ENCODE assay signal across 21 cellular contexts in genomic region chr17:81844887-81845286, GRCh38. TPM values are rescaled to one million over a fixed set of nuclear protein-coding genes. Genes with fewer than 3 reads are reported as not detected.
DNase-seq lines count a peak whose midpoint lies in the region; ATAC-seq and TF ChIP-seq lines count a peak whose summit lies in the region.
"Had no signal": no experiment of that assay in that cellular context is flagged by ENCODE, and none has a peak within 500 bp of the region (broad histone marks: within the 10 kb centered on the region; RNA-seq: fewer than 3 reads in every experiment).

No MANE protein-coding gene starts in this region.

- H3K4me3 Mint-ChIP-seq in MCF 10A (ENCODE audit: unreplicated experiment) (no peak overlapping the region), chondrocyte (ENCODE audit: unreplicated experiment) (no peak overlapping the region)
- H3K4me3 Mint-ChIP-seq in activated CD4-positive, alpha-beta memory T cell treated with anti-CD3 and anti-CD28 coated beads for 36 hours = no peak overlapping the region
- H3K4me3 Mint-ChIP-seq: CD4-positive, CD25-positive, alpha-beta regulatory T cell had no signal

- no peak overlapping the region for H3K4me3 ChIP-seq in breast epithelium
- no peak overlapping the region for H3K4me3 ChIP-seq in spleen
- H3K4me3 ChIP-seq: PC-9 had no signal

- TF ChIP-seq POLR2A in breast epithelium (IDR thresholded peaks at IDR 0.05) (no peak), spleen (IDR thresholded peaks at IDR 0.05) (no peak)

- H3K36me3 ChIP-seq in breast epithelium = peaks cover 5% of the 10 kb centered on the region
- H3K36me3 ChIP-seq in spleen = peaks cover 0 to 82% (median 75%) of the 10 kb centered on the region in 6 donors

- no TSS peak for BruUV-seq in MCF 10A (replicated peaks; lab: Mats Ljungman, UMichigan)

- TF ChIP-seq CTCF in MCF 10A (IDR thresholded peaks at IDR 0.05; ENCODE audit: unreplicated experiment) = no peak
- no peak for TF ChIP-seq CTCF in breast epithelium (IDR thresholded peaks at IDR 0.05)
- TF ChIP-seq CTCF in chondrocyte (IDR thresholded peaks at IDR 0.05) = no peak
- TF ChIP-seq CTCF in spleen (IDR thresholded peaks at IDR 0.05 in 8 of 11, conservative IDR thresholded peaks at IDR 0.05 in 3 of 11) = no peak

- H3K36me3 Mint-ChIP-seq in MCF 10A (ENCODE audit: insufficient read depth, unreplicated experiment) = peaks cover 79% of the 10 kb centered on the region
- H3K36me3 Mint-ChIP-seq in chondrocyte (ENCODE audit: low read depth) = peaks cover 22% of the 10 kb centered on the region
- peaks cover 38% of the 10 kb centered on the region for H3K36me3 Mint-ChIP-seq in activated CD4-positive, alpha-beta memory T cell treated with anti-CD3 and anti-CD28 coated beads for 36 hours

- H3K27ac Mint-ChIP-seq in MCF 10A (ENCODE audit: low read depth, unreplicated experiment) (peak overlapping the region; percentile 49), chondrocyte (ENCODE audit: unreplicated experiment) (peak overlapping the region; percentile 41)
- no peak overlapping the region for H3K27ac Mint-ChIP-seq in activated CD4-positive, alpha-beta memory T cell treated with anti-CD3 and anti-CD28 coated beads for 36 hours
- H3K27ac Mint-ChIP-seq: CD4-positive, CD25-positive, alpha-beta regulatory T cell had no signal

- intact Hi-C loops in MCF 10A (cut with micrococcal nuclease) (no loop called here), breast epithelium (cut with DNase I; ENCODE audit: low total_unique reads) (no loop called here), spleen (cut with DNase I; ENCODE audit: low total_unique reads) (no loop called here)
- intact Hi-C loops in activated CD4-positive, alpha-beta memory T cell treated with anti-CD3 and anti-CD28 coated beads for 36 hours (cut with micrococcal nuclease) = loop anchor here (1.0 kb wide), 1 partner anchor 11 kb away; no protein-coding TSS in a partner anchor

- H3K4me1 ChIP-seq in breast epithelium = peaks cover 0 to 4% of the 10 kb centered on the region in 2 donors
- peaks cover 0 to 53% (median 27%) of the 10 kb centered on the region in 6 donors for H3K4me1 ChIP-seq in spleen

- POLR2A ChIA-PET in MCF 10A (lab: Yijun Ruan, JAX) = interaction anchor here (1.4 to 1.5 kb wide), 2 partner anchors 11 to 15 kb away, joined by 5 to 6 read pairs; partner anchors contain the start of gene MCRIP1
- POLR2A ChIA-PET in activated CD4-positive, alpha-beta memory T cell treated with anti-CD3 and anti-CD28 coated beads for 36 hours (lab: Charles Lee) = no interaction called here

- no peak for DNase-seq in MCF 10A (ENCODE audit: unreplicated experiment)
- DNase-seq in breast epithelium (ENCODE audit: low spot score in 2 of 2) = no peak
- no peak for DNase-seq in chondrocyte (ENCODE audit: low spot score)
- peak; percentile 53 for DNase-seq in spleen
- DNase-seq in activated CD4-positive, alpha-beta memory T cell treated with anti-CD3 and anti-CD28 coated beads for 36 hours = no peak
- DNase-seq: CD4-positive, CD25-positive, alpha-beta regulatory T cell; KG1; MM.1S; NCI-H2029; NCI-H446 treated with DMSO at 0.1 percent for 48 hours; NCI-H526; NCI-H82; NK-92 treated with Interleukin-12 subunit alpha and Interleukin-12 subunit beta, amount 100 ng/mL, for 24 hours; PC-9; RPMI8226; SHP77 had no signal

- no peak for ATAC-seq in GM21529 (IDR thresholded peaks at IDR 0.05; ENCODE audit: unreplicated experiment)

- H3K27me3 Mint-ChIP-seq in MCF 10A (ENCODE audit: insufficient read depth, unreplicated experiment) = no peaks in the 10 kb centered on the region
- H3K27me3 Mint-ChIP-seq in chondrocyte (ENCODE audit: low read depth) = no peaks in the 10 kb centered on the region
- H3K27me3 Mint-ChIP-seq in activated CD4-positive, alpha-beta memory T cell treated with anti-CD3 and anti-CD28 coated beads for 36 hours = no peaks in the 10 kb centered on the region
- H3K27me3 Mint-ChIP-seq: CD4-positive, CD25-positive, alpha-beta regulatory T cell had no signal

- no peak overlapping the region for H3K27ac ChIP-seq in breast epithelium
- H3K27ac ChIP-seq in spleen = peak overlapping the region in 2 of 8 donors; percentile 47 to 54
- H3K27ac ChIP-seq: PC-9 had no signal

- H3K9me3 Mint-ChIP-seq in MCF 10A (ENCODE audit: unreplicated experiment) (no peaks in the 10 kb centered on the region), chondrocyte (ENCODE audit: low read depth) (no peaks in the 10 kb centered on the region)
- H3K9me3 Mint-ChIP-seq in activated CD4-positive, alpha-beta memory T cell treated with anti-CD3 and anti-CD28 coated beads for 36 hours = no peaks in the 10 kb centered on the region
- H3K9me3 Mint-ChIP-seq: CD4-positive, CD25-positive, alpha-beta regulatory T cell had no signal

- CTCF ChIA-PET in MCF 10A (lab: Yijun Ruan, JAX) = interaction anchor here (0.6 kb wide), 1 partner anchor 24 kb away, joined by 3 read pairs; no protein-coding TSS in a partner anchor
- CTCF ChIA-PET in activated CD4-positive, alpha-beta memory T cell treated with anti-CD3 and anti-CD28 coated beads for 36 hours (lab: Charles Lee) = no interaction called here

- whole genome bisulfite sequencing in spleen, 5 donors = 90 to 94% (median 92%) methylated on average over 11 to 13 of the region's 13 CpGs

- no peaks in the 10 kb centered on the region for H3K27me3 ChIP-seq in breast epithelium
- no peaks in the 10 kb centered on the region for H3K27me3 ChIP-seq in spleen (replicated peaks in 1 of 7)

- H3K4me1 Mint-ChIP-seq in MCF 10A (ENCODE audit: insufficient read depth, unreplicated experiment) (no peaks in the 10 kb centered on the region), chondrocyte (ENCODE audit: low read depth) (no peaks in the 10 kb centered on the region)
- no peaks in the 10 kb centered on the region for H3K4me1 Mint-ChIP-seq in activated CD4-positive, alpha-beta memory T cell treated with anti-CD3 and anti-CD28 coated beads for 36 hours (ENCODE audit: low read depth)
- H3K4me1 Mint-ChIP-seq: CD4-positive, CD25-positive, alpha-beta regulatory T cell had no signal

- H3K9me3 ChIP-seq in breast epithelium (no peaks in the 10 kb centered on the region), spleen (no peaks in the 10 kb centered on the region)

RNA-seq across cellular contexts. Expression of gene PPP1R27, which starts 10.0 kb away (rescaled TPM):
- total RNA-seq in MCF 10A (2022) (0.29 TPM in 1 of 2 replicates, not detected in the other), breast epithelium (not detected), chondrocyte (not detected in 3 replicates), spleen (not detected)
- under 1 TPM in 2 of 3 donors, not detected in 1; 0.09 to 0.39 TPM for polyA plus RNA-seq in spleen
- total RNA-seq in activated CD4-positive, alpha-beta memory T cell treated with anti-CD3 and anti-CD28 coated beads for 36 hours = not detected
- total RNA-seq: A172; CD4-positive, CD25-positive, alpha-beta regulatory T cell; H4; PC-9 had no signal
- polyA plus RNA-seq: BJ; CD4-positive, CD25-positive, alpha-beta regulatory T cell had no signal

RNA-seq across cellular contexts. Expression of gene MCRIP1, which starts 11.8 kb away (rescaled TPM):
- total RNA-seq in MCF 10A (2022) (35.6 and 39.2 TPM in 2 replicates), breast epithelium (10 to 100 TPM; 51.2 to 81.0 (median 67.5) TPM), chondrocyte (122 to 133 TPM (median 131 TPM) in 3 replicates), spleen (10 to 100 TPM; 47.5 to 71.3 (median 52.6) TPM)
- 100 to 1,000 TPM in 2 of 3 donors, 10 to 100 TPM in 1; 75.9 to 182 (median 111) TPM for polyA plus RNA-seq in spleen
- 10 to 100 TPM; 67.4 to 68.3 TPM for total RNA-seq in activated CD4-positive, alpha-beta memory T cell treated with anti-CD3 and anti-CD28 coated beads for 36 hours

RNA-seq across cellular contexts. Expression of gene P4HB, which starts 15.4 kb away (rescaled TPM):
- 894 and 1,111 TPM in 2 replicates for total RNA-seq in MCF 10A (2022)
- total RNA-seq in breast epithelium = 100 to 1,000 TPM; 374 to 475 (median 466) TPM
- total RNA-seq in chondrocyte = 958 to 1,257 TPM (median 1,012 TPM) in 3 replicates
- total RNA-seq in spleen = 1,000 to 10,000 TPM in 3 of 7 donors, 100 to 1,000 TPM in 4; 561 to 1,208 (median 823) TPM
- 100 to 1,000 TPM; 161 to 366 (median 188) TPM for polyA plus RNA-seq in spleen
- 100 to 1,000 TPM; 358 to 367 TPM for total RNA-seq in activated CD4-positive, alpha-beta memory T cell treated with anti-CD3 and anti-CD28 coated beads for 36 hours

RNA-seq across cellular contexts. Expression of gene ARHGDIA, which starts 26.2 kb away (rescaled TPM):
- total RNA-seq in MCF 10A (2022) (271 and 324 TPM in 2 replicates), breast epithelium (100 to 1,000 TPM in 2 of 3 donors, 10 to 100 TPM in 1; 67.0 to 135 (median 124) TPM), chondrocyte (452 to 481 TPM (median 476 TPM) in 3 replicates), spleen (100 to 1,000 TPM; 155 to 392 (median 293) TPM)
- 100 to 1,000 TPM; 131 to 261 (median 137) TPM for polyA plus RNA-seq in spleen
- 100 to 1,000 TPM; 526 to 531 TPM for total RNA-seq in activated CD4-positive, alpha-beta memory T cell treated with anti-CD3 and anti-CD28 coated beads for 36 hours

RNA-seq across cellular contexts. Expression of gene GCGR, which starts 40.9 kb away (rescaled TPM):
- not detected in 2 replicates for total RNA-seq in MCF 10A (2022)
- not detected for total RNA-seq in breast epithelium
- not detected in 3 replicates for total RNA-seq in chondrocyte
- total RNA-seq in spleen = under 1 TPM in 1 of 7 donors, not detected in 6; 0.37 TPM
- under 1 TPM; 0.06 to 0.15 (median 0.13) TPM for polyA plus RNA-seq in spleen
- not detected for total RNA-seq in activated CD4-positive, alpha-beta memory T cell treated with anti-CD3 and anti-CD28 coated beads for 36 hours
- total RNA-seq: A172; CD4-positive, CD25-positive, alpha-beta regulatory T cell; H4; PC-9; SK-MEL-5 had no signal
- polyA plus RNA-seq: BJ; CD4-positive, CD25-positive, alpha-beta regulatory T cell had no signal
